In genomic region chr3:189672346-189672745, GRCh38 we compare ENCODE assay signal across 1 cellular context. TPM values are rescaled to one million over a fixed set of nuclear protein-coding genes. Genes with fewer than 3 reads are reported as not detected.
"Had no signal": no experiment of that assay in that cellular context is flagged by ENCODE, and none has a peak within 500 bp of the region (broad histone marks: within the 10 kb centered on the region; RNA-seq: fewer than 3 reads in every experiment).

No MANE protein-coding gene starts in this region.

RNA-seq across cellular contexts. Expression of gene TP63, which starts 41.2 kb away (rescaled TPM):
- total RNA-seq: activated CD8-positive, alpha-beta T cell treated with anti-CD3 and anti-CD28 coated beads, Interleukin-2, amount 10 ng/mL, durations not matched to agents 7 days and 5 days had no signal
